14 cellular contexts compared by ENCODE assay signal in the genomic region with DNA sequence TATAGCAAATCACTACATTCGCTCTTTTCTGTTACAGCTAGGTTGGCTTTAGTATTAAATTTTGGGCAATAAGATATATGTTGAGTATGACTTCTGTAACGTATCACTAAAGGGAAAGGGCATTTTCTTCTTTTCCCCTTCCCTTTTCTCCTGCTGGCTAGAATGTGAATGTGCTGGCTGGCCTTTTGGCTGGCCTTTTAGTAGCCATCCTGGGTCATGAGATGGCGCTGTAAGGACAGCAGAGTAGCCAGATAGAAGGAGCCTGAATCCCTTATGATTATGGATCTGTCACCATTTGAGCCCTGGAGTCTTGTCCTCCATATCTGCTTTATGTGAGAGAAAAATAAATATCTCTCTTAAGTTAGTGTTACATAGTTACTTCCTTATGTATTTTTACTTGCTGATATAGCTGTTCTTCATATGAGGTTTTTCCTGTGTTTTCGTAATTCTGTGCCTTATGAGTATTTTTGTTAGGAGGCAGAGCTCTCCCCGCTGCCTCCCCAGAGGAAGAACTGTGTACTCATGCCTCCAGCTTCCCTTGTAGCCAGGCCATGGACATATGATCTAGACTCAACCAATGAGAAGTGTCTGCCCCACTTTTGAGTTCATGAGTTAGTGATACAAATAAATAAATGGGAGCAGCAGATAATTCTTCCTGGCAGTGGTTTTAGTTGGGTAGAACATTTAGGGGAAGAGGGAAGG.
DNase-seq lines count a peak whose midpoint lies in the region; ATAC-seq and TF ChIP-seq lines count a peak whose summit lies in the region.
"Had no signal": no experiment of that assay in that cellular context is flagged by ENCODE, and none has a peak within 500 bp of the region (broad histone marks: within the 10 kb centered on the region; RNA-seq: fewer than 3 reads in every experiment).

No MANE protein-coding gene starts in this region.

- CTCF ChIA-PET in A673 (lab: Charles Lee) = no interaction called here
- CTCF ChIA-PET in HCT116 (lab: Charles Lee) = no interaction called here

- no peak overlapping the region for H3K4me3 Mint-ChIP-seq in stimulated activated memory B cell treated with anti-CD40 and anti-IgM and Interleukin-4, amounts not matched to agents 10 μg/mL and 1 μg/mL and 100 μg/mL, for 72 hours
- H3K4me3 Mint-ChIP-seq: B cell, nephron progenitor cell had no signal

- TF ChIP-seq CTCF in A673 (conservative IDR thresholded peaks at IDR 0.05; ENCODE audit: low read depth, low read length) = peak; percentile 24; the same call in 1 of the 2 replicates
- peak; percentile 67 to 87 (median 80); a peak in 5 of 6 replicates for TF ChIP-seq CTCF in HCT116 (IDR thresholded peaks at IDR 0.05 in 2 of 3, conservative IDR thresholded peaks at IDR 0.05 in 1 of 3; ENCODE audit: borderline replicate concordance in 1 of 3, insufficient read depth in 1 of 3, low read depth in 2 of 3, low read length in 2 of 3)
- peak; percentile 24; the same call in 1 of the 2 replicates for TF ChIP-seq CTCF in WI38 (IDR thresholded peaks at IDR 0.05; ENCODE audit: low read depth, low read length)

- H3K9me3 Mint-ChIP-seq in stimulated activated memory B cell treated with anti-CD40 and anti-IgM and Interleukin-4, amounts not matched to agents 10 μg/mL and 1 μg/mL and 100 μg/mL, for 72 hours = no peaks in the 10 kb centered on the region
- H3K9me3 Mint-ChIP-seq: nephron progenitor cell had no signal

- H3K4me3 ChIP-seq in A673 (ENCODE audit: low read depth, low read length, poor library complexity, severe bottlenecking) (no peak overlapping the region), HCT116 (replicated peaks in 1 of 2; ENCODE audit: low read depth in 1 of 2, low read length in 2 of 2) (no peak overlapping the region), WI38 (ENCODE audit: low read depth, low read length) (no peak overlapping the region)
- H3K4me3 ChIP-seq: upper lobe of left lung had no signal

- H4K20me1 ChIP-seq in HCT116 (ENCODE audit: insufficient read depth) = no peaks in the 10 kb centered on the region

- POLR2A ChIA-PET in A673 (lab: Charles Lee; ENCODE audit: low non-redundant PET) = no interaction called here
- POLR2A ChIA-PET in HCT116 (lab: Charles Lee) = no interaction called here

- ATAC-seq in HCT116 (peak; percentile 90), GM21367 (IDR thresholded peaks at IDR 0.05; ENCODE audit: unreplicated experiment) (no peak)
- no peak for ATAC-seq in stimulated activated memory B cell treated with anti-CD40 and anti-IgM and Interleukin-4, amounts not matched to agents 10 μg/mL and 1 μg/mL and 100 μg/mL, for 72 hours

- BruUV-seq in A673 (replicated peaks; lab: Mats Ljungman, UMichigan) (no TSS peak), HCT116 (replicated peaks; lab: Mats Ljungman, UMichigan) (no TSS peak)

- no peak overlapping the region for H3K27ac ChIP-seq in A673 (ENCODE audit: low read depth, low read length, poor library complexity, severe bottlenecking)
- no peak overlapping the region for H3K27ac ChIP-seq in HCT116 (ENCODE audit: low read depth, low read length)
- H3K27ac ChIP-seq: epithelial cell of prostate, upper lobe of left lung had no signal

- no peak overlapping the region for H3K4me2 ChIP-seq in HCT116 (ENCODE audit: low read length)

- H3K36me3 ChIP-seq in A673 (ENCODE audit: insufficient read depth, low read length, poor library complexity, severe bottlenecking) (no peaks in the 10 kb centered on the region), HCT116 (ENCODE audit: control insufficient read depth in 1 of 2, insufficient read depth in 2 of 2, low read length in 2 of 2) (no peaks in the 10 kb centered on the region)
- H3K36me3 ChIP-seq: upper lobe of left lung had no signal

- H3K4me1 ChIP-seq in A673 (ENCODE audit: insufficient read depth, low read length, poor library complexity, severe bottlenecking) (no peaks in the 10 kb centered on the region), HCT116 (ENCODE audit: control insufficient read depth in 1 of 2, insufficient read depth in 2 of 2, low read length in 2 of 2) (no peaks in the 10 kb centered on the region)
- H3K4me1 ChIP-seq: upper lobe of left lung had no signal

- H3K27me3 Mint-ChIP-seq in stimulated activated memory B cell treated with anti-CD40 and anti-IgM and Interleukin-4, amounts not matched to agents 10 μg/mL and 1 μg/mL and 100 μg/mL, for 72 hours = no peaks in the 10 kb centered on the region
- H3K27me3 Mint-ChIP-seq: B cell had no signal

- DNase-seq in A673 (ENCODE audit: low spot score) (no peak), HCT116 (ENCODE audit: low read depth, low spot score) (peak; percentile 23), iPS DF 19.7 (ENCODE audit: low read depth, low spot score) (peak; percentile 15), NCI-H446 treated with DMSO at 0.1 percent for 48 hours (lab: John Stamatoyannopoulos, UW) (no peak), SHP77 (lab: John Stamatoyannopoulos, UW) (no peak)
- DNase-seq: kidney, NCI-H2171, nephron progenitor cell, upper lobe of left lung had no signal

- H3K27me3 ChIP-seq in A673 (replicated peaks; ENCODE audit: insufficient read depth, low read depth, low read length, poor library complexity) (no peaks in the 10 kb centered on the region), HCT116 (ENCODE audit: insufficient read depth, low read length) (no peaks in the 10 kb centered on the region)
- H3K27me3 ChIP-seq: upper lobe of left lung had no signal

- TF ChIP-seq POLR2A in HCT116 (IDR thresholded peaks at IDR 0.05; ENCODE audit: borderline replicate concordance, extremely low read depth, insufficient read depth, insufficient read length) = no peak

- H3K9me2 ChIP-seq in HCT116 (ENCODE audit: insufficient read depth) = no peaks in the 10 kb centered on the region

- peak; percentile 69 for TF ChIP-seq RAD21 in HCT116 (IDR thresholded peaks at IDR 0.05; ENCODE audit: low read depth)

- no peaks in the 10 kb centered on the region for H3K9me3 ChIP-seq in A673 (ENCODE audit: low read depth, low read length, poor library complexity, severe bottlenecking)
- H3K9me3 ChIP-seq in HCT116 (ENCODE audit: control insufficient read depth in 1 of 2, insufficient read depth in 1 of 2, low read depth in 1 of 2, low read length in 2 of 2) = no peaks in the 10 kb centered on the region
- H3K9me3 ChIP-seq: upper lobe of left lung had no signal

- no peak overlapping the region for H3K9ac ChIP-seq in HCT116 (ENCODE audit: low read length)

- no peak overlapping the region for H2AFZ ChIP-seq in HCT116 (ENCODE audit: low read depth, low read length, poor library complexity, severe bottlenecking)

- intact Hi-C loops in A673 (cut with micrococcal nuclease; ENCODE audit: unreplicated experiment) = no loop called here
- intact Hi-C loops in HCT116 (cut with micrococcal nuclease) = no loop called here

- RAD21 ChIA-PET in HCT116 (lab: Charles Lee; ENCODE audit: low non-redundant PET in 1 of 2, low total read pairs in 2 of 2, uncharacterized antibody in 2 of 2, unreplicated experiment in 2 of 2) = interaction anchor here in 1 of 2 experiments (0.5 kb wide), 1 partner anchor 372 kb away, joined by 3 read pairs; no protein-coding TSS in a partner anchor

- no peak overlapping the region for H3K27ac Mint-ChIP-seq in stimulated activated memory B cell treated with anti-CD40 and anti-IgM and Interleukin-4, amounts not matched to agents 10 μg/mL and 1 μg/mL and 100 μg/mL, for 72 hours
- H3K27ac Mint-ChIP-seq: B cell, nephron progenitor cell had no signal

- H3K36me3 Mint-ChIP-seq in stimulated activated memory B cell treated with anti-CD40 and anti-IgM and Interleukin-4, amounts not matched to agents 10 μg/mL and 1 μg/mL and 100 μg/mL, for 72 hours = no peaks in the 10 kb centered on the region

- no peaks in the 10 kb centered on the region for H3K4me1 Mint-ChIP-seq in stimulated activated memory B cell treated with anti-CD40 and anti-IgM and Interleukin-4, amounts not matched to agents 10 μg/mL and 1 μg/mL and 100 μg/mL, for 72 hours
- H3K4me1 Mint-ChIP-seq: B cell, nephron progenitor cell had no signal

- H3K79me2 ChIP-seq in HCT116 (ENCODE audit: insufficient read depth, low read length) = peaks cover 10% of the 10 kb centered on the region

TF ChIP-seq in HCT116, 20 proteins besides CTCF, POLR2A, EP300 and RAD21:
- TF ChIP-seq FOSL1 (IDR thresholded peaks at IDR 0.05; ENCODE audit: low read depth) (no peak), EGR1 (IDR thresholded peaks at IDR 0.05; ENCODE audit: low read depth) (no peak), TCF7L2 (IDR thresholded peaks at IDR 0.05; ENCODE audit: borderline replicate concordance, extremely low read depth, insufficient read depth, insufficient read length) (no peak), POLR2AphosphoS5 (IDR thresholded peaks at IDR 0.05; ENCODE audit: low read depth, low read length) (no peak), ZFX (IDR thresholded peaks at IDR 0.05) (no peak), EZH2phosphoT487 (IDR thresholded peaks at IDR 0.05; ENCODE audit: borderline replicate concordance) (no peak), JUND (IDR thresholded peaks at IDR 0.05) (no peak), EZH2 (IDR thresholded peaks at IDR 0.05) (no peak), ZNF274 (IDR thresholded peaks at IDR 0.05; ENCODE audit: low read depth, low read length) (no peak), CBX3 (IDR thresholded peaks at IDR 0.05; ENCODE audit: low read depth) (no peak), SIN3A (IDR thresholded peaks at IDR 0.05; ENCODE audit: low read depth) (no peak), ELF1 (IDR thresholded peaks at IDR 0.05; ENCODE audit: borderline replicate concordance, low read depth) (no peak), CEBPB (IDR thresholded peaks at IDR 0.05; ENCODE audit: low read depth) (no peak)
- TF ChIP-seq, protein P1, sequence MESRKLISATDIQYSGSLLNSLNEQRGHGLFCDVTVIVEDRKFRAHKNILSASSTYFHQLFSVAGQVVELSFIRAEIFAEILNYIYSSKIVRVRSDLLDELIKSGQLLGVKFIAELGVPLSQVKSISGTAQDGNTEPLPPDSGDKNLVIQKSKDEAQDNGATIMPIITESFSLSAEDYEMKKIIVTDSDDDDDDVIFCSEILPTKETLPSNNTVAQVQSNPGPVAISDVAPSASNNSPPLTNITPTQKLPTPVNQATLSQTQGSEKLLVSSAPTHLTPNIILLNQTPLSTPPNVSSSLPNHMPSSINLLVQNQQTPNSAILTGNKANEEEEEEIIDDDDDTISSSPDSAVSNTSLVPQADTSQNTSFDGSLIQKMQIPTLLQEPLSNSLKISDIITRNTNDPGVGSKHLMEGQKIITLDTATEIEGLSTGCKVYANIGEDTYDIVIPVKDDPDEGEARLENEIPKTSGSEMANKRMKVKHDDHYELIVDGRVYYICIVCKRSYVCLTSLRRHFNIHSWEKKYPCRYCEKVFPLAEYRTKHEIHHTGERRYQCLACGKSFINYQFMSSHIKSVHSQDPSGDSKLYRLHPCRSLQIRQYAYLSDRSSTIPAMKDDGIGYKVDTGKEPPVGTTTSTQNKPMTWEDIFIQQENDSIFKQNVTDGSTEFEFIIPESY (IDR thresholded peaks at IDR 0.05; ENCODE audit: extremely low read depth, insufficient replicate concordance, low read length) = no peak
- TF ChIP-seq, protein P2, sequence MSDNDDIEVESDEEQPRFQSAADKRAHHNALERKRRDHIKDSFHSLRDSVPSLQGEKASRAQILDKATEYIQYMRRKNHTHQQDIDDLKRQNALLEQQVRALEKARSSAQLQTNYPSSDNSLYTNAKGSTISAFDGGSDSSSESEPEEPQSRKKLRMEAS (IDR thresholded peaks at IDR 0.05) = no peak

Comparison
In these comparisons a context has a peak if more than half of its experiments do, and no peak if none do; other contexts are left out.
1. DNase-seq: peak in HCT116 (single experiment) and iPS DF 19.7 (single experiment); none in A673 (single experiment), NCI-H446 treated with DMSO at 0.1 percent for 48 hours (single experiment) and SHP77 (0 of 2).
2. CTCF ChIP-seq: peak in every context shown above with its lines; median percentile 80 in HCT116; 24 in A673; 24 in WI38.